Comparison of ENCODE assay signal across 8 cellular contexts in genomic region chr10:32005050-32005449, GRCh38. TPM values are rescaled to one million over a fixed set of nuclear protein-coding genes. Genes with fewer than 3 reads are reported as not detected.
DNase-seq lines count a peak whose midpoint lies in the region; ATAC-seq, FAIRE-seq and TF ChIP-seq lines count a peak whose summit lies in the region.

No MANE protein-coding gene starts in this region.

- H3K4me3 ChIP-seq in BE2C (ENCODE audit: low read depth, low read length), result no peak overlapping the region
- no peak overlapping the region for H3K4me3 ChIP-seq in endothelial cell of umbilical vein (replicated peaks in 1 of 3; ENCODE audit: insufficient read depth in 1 of 3, low read depth in 1 of 3, low read length in 3 of 3)
- H3K4me3 ChIP-seq in aorta (ENCODE audit: low read length in 2 of 2), result no peak overlapping the region

- H3K79me2 ChIP-seq in endothelial cell of umbilical vein (ENCODE audit: control insufficient read depth, insufficient read depth, low read length), result no peaks in the 10 kb centered on the region

- peak; percentile 81 for FAIRE-seq in endothelial cell of umbilical vein (lab: Jason Lieb, UNC)

- no peak for TF ChIP-seq POLR2A in endothelial cell of umbilical vein (IDR thresholded peaks at IDR 0.05; ENCODE audit: low read depth, low read length)

- H3K27ac Mint-ChIP-seq in nephron, result peak overlapping the region in 1 of 3 experiments; percentile 31

- ATAC-seq in aorta (ENCODE audit: low FRiP score), result no peak

- H3K27ac ChIP-seq in VCaP, result no peak overlapping the region
- H3K27ac ChIP-seq in endothelial cell of umbilical vein (ENCODE audit: insufficient read depth, low read depth, low read length), result no peak overlapping the region
- H3K27ac ChIP-seq in aorta (ENCODE audit: low read depth in 1 of 2, low read length in 2 of 2), result no peak overlapping the region

- no peak overlapping the region for H3K4me2 ChIP-seq in endothelial cell of umbilical vein (ENCODE audit: insufficient read depth, low read length)

- H2AFZ ChIP-seq in endothelial cell of umbilical vein (ENCODE audit: low read depth, low read length), result no peak overlapping the region

- DNase-seq in BE2C (peak; percentile 61), endothelial cell of umbilical vein (ENCODE audit: low read depth, low spot score) (peak; percentile 57), middle frontal gyrus (ENCODE audit: extremely low spot score, low spot score) (no peak), aorta (no peak)

- peaks cover 3% of the 10 kb centered on the region; the same call in 1 of the 2 replicates for H3K4me1 ChIP-seq in BE2C
- no peaks in the 10 kb centered on the region for H3K4me1 ChIP-seq in endothelial cell of umbilical vein (ENCODE audit: control insufficient read depth, extremely low read depth, insufficient read depth, low read length)
- no peaks in the 10 kb centered on the region for H3K4me1 ChIP-seq in aorta (ENCODE audit: control insufficient read depth in 1 of 2, insufficient read depth in 2 of 2, low read length in 2 of 2)

- POLR2A ChIA-PET in endothelial cell of umbilical vein (lab: Charles Lee), result interaction anchor here (1.2 to 1.8 kb wide), 2 partner anchors 76 to 143 kb away, joined by 4 to 6 read pairs; no protein-coding TSS in a partner anchor

- H3K27me3 Mint-ChIP-seq in nephron (ENCODE audit: low read depth), result no peaks in the 10 kb centered on the region

- H3K27me3 ChIP-seq in BE2C (no peaks in the 10 kb centered on the region), endothelial cell of umbilical vein (ENCODE audit: control insufficient read depth in 2 of 2, insufficient read depth in 2 of 2, low read length in 2 of 2) (no peaks in the 10 kb centered on the region), aorta (ENCODE audit: control insufficient read depth in 1 of 2, insufficient read depth in 2 of 2, low read length in 1 of 2) (no peaks in the 10 kb centered on the region)

- peaks cover 15% of the 10 kb centered on the region for H3K4me1 Mint-ChIP-seq in nephron

- 55 to 59% methylated on average over 4 of the region's 4 CpGs for WGBS in aorta, 2 donors

- no peak overlapping the region for H3K4me3 Mint-ChIP-seq in nephron

- CTCF ChIA-PET in endothelial cell of umbilical vein (lab: Charles Lee), result interaction anchor here (1.2 to 5.2 kb wide), 7 partner anchors 75 to 1317 kb away, joined by 4 to 76 read pairs (median 9); partner anchors contain the start of gene ARHGAP12

- no peak overlapping the region for H3K9ac ChIP-seq in endothelial cell of umbilical vein (replicated peaks; ENCODE audit: extremely low read depth, insufficient read depth, low read length)

- BruUV-seq in endothelial cell of umbilical vein (replicated peaks; lab: Mats Ljungman, UMichigan), result no TSS peak

- TF ChIP-seq CTCF in BE2C (IDR thresholded peaks at IDR 0.05; ENCODE audit: low read depth, low read length), result peak; percentile 77
- peak; percentile 68 for TF ChIP-seq CTCF in GM12872 (IDR thresholded peaks at IDR 0.05; ENCODE audit: insufficient read depth, low read depth, low read length)
- peak; percentile 60 for TF ChIP-seq CTCF in LNCAP (IDR thresholded peaks at IDR 0.05)
- peak; percentile 72 for TF ChIP-seq CTCF in VCaP (conservative IDR thresholded peaks at IDR 0.05)
- TF ChIP-seq CTCF in endothelial cell of umbilical vein (IDR thresholded peaks at IDR 0.05; ENCODE audit: extremely low read depth in 1 of 2, insufficient read depth in 1 of 2, low read depth in 1 of 2, low read length in 2 of 2), result peak; percentile 41 to 55
- peak; percentile 38 to 53 (median 46) for TF ChIP-seq CTCF in nephron (IDR thresholded peaks at IDR 0.05; ENCODE audit: unreplicated experiment in 3 of 3)

- dilution Hi-C loops in endothelial cell of umbilical vein (cut with MboI; ENCODE audit: extremely low pct_ligation_motif_present, low sequenced_read_pairs), result no loop called here

- H3K9me3 ChIP-seq in BE2C, result no peaks in the 10 kb centered on the region
- no peaks in the 10 kb centered on the region for H3K9me3 ChIP-seq in endothelial cell of umbilical vein (replicated peaks; ENCODE audit: control insufficient read depth, insufficient read depth, low read length)
- H3K9me3 ChIP-seq in aorta (ENCODE audit: control insufficient read depth, low read length), result no peaks in the 10 kb centered on the region

- no peaks in the 10 kb centered on the region for H3K9me1 ChIP-seq in endothelial cell of umbilical vein (replicated peaks; ENCODE audit: control insufficient read depth, extremely low read depth, insufficient read depth, low read length)

- intact Hi-C loops in endothelial cell of umbilical vein (cut with micrococcal nuclease), result loop anchor here (1.0 to 5.0 kb wide), 4 partner anchors 58 to 168 kb away; partner anchors contain the start of gene ARHGAP12
- intact Hi-C loops in aorta (cut with DNase I), result loop anchor here in 1 of 2 donors (10.0 kb wide), 1 partner anchor 140 kb away; no protein-coding TSS in a partner anchor

- H3K36me3 ChIP-seq in BE2C (peaks cover 6% of the 10 kb centered on the region), endothelial cell of umbilical vein (ENCODE audit: control insufficient read depth in 2 of 2, extremely low read depth in 1 of 2, insufficient read depth in 2 of 2, low read length in 2 of 2) (peaks cover 7 to 10% of the 10 kb centered on the region in 2 experiments), aorta (ENCODE audit: control insufficient read depth in 1 of 2, insufficient read depth in 2 of 2, low read length in 1 of 2) (no peaks in the 10 kb centered on the region)

- H3K36me3 Mint-ChIP-seq in nephron (ENCODE audit: low read depth), result peaks cover 24% of the 10 kb centered on the region

- H4K20me1 ChIP-seq in endothelial cell of umbilical vein (replicated peaks; ENCODE audit: control insufficient read depth, extremely low read depth, insufficient read depth, low read length), result no peaks in the 10 kb centered on the region

- H3K9me3 Mint-ChIP-seq in nephron, result no peaks in the 10 kb centered on the region

TF ChIP-seq in endothelial cell of umbilical vein, 7 proteins besides CTCF, POLR2A, EP300 and RAD21:
- TF ChIP-seq POLR2AphosphoS5 (IDR thresholded peaks at IDR 0.05; ENCODE audit: insufficient read depth, low read depth, low read length) (no peak), MYC (IDR thresholded peaks at IDR 0.05; ENCODE audit: low read depth, low read length) (no peak), EZH2 (IDR thresholded peaks at IDR 0.05; ENCODE audit: borderline replicate concordance, low read depth, low read length, severe bottlenecking) (no peak), FOS (IDR thresholded peaks at IDR 0.05; ENCODE audit: borderline replicate concordance, insufficient read depth, low read length) (no peak), GATA2 (IDR thresholded peaks at IDR 0.05; ENCODE audit: insufficient read depth, insufficient read length, low read depth, low read length) (no peak), JUN (IDR thresholded peaks at IDR 0.05; ENCODE audit: borderline replicate concordance, insufficient read depth, insufficient read length, low read depth) (no peak), MAX (IDR thresholded peaks at IDR 0.05; ENCODE audit: insufficient read depth, insufficient read length) (no peak)
TF ChIP-seq in endothelial cell of umbilical vein: peak in this region for 0.

RNA-seq across cellular contexts. Expression of gene KIF5B, which starts 51.2 kb away (rescaled TPM):
- 71.6 TPM for polyA plus RNA-seq in BE2C (2012; ENCODE audit: insufficient read depth, insufficient read length, low read depth)
- total RNA-seq in endothelial cell of umbilical vein (152 and 159 TPM in 2 replicates), aorta (100 to 1,000 TPM; 111 to 191 TPM)
- polyA plus RNA-seq in endothelial cell of umbilical vein (17.4 and 24.7 TPM in 2 replicates), aorta (10 to 100 TPM; 48.4 to 91.7 TPM)
- polyA plus RNA-seq in endothelial cell of umbilical vein (2011; cell fraction: cytosol; rRNA removed), result 39.3 and 42.0 TPM in 2 replicates
- polyA plus RNA-seq in endothelial cell of umbilical vein (2011; cell fraction: nucleus; rRNA removed), result 35.2 and 45.5 TPM in 2 replicates
- polyA plus RNA-seq in endothelial cell of umbilical vein (2012), result 106 and 121 TPM in 2 replicates
- 47.4 and 50.2 TPM in 2 replicates for polyA minus RNA-seq in endothelial cell of umbilical vein
- 39.3 TPM for polyA minus RNA-seq in endothelial cell of umbilical vein (2011; cell fraction: cytosol; rRNA and poly(A)+ RNA removed)
- 40.8 and 49.1 TPM in 2 replicates for polyA minus RNA-seq in endothelial cell of umbilical vein (2011; cell fraction: nucleus; rRNA and poly(A)+ RNA removed)

Comparison
In these comparisons a context has a peak if more than half of its experiments do, and no peak if none do; other contexts are left out.
1. DNase-seq: peak in BE2C (single experiment) and endothelial cell of umbilical vein (single experiment); none in middle frontal gyrus (single experiment) and aorta (0 of 2).
2. Peak in every context shown above with its lines, with median percentiles within 50 percentile points of each other: CTCF ChIP-seq.